Comparison of ENCODE assay signal across 11 cellular contexts in genomic region chr16:85202631-85203461, GRCh38.
DNase-seq lines count a peak whose midpoint lies in the region; ATAC-seq, FAIRE-seq and TF ChIP-seq lines count a peak whose summit lies in the region.
"Had no signal": no experiment of that assay in that cellular context is flagged by ENCODE, and none has a peak within 500 bp of the region (broad histone marks: within the 10 kb centered on the region; RNA-seq: fewer than 3 reads in every experiment).

No MANE protein-coding gene starts in this region.

- DNase-seq in cerebellum (ENCODE audit: low spot score) (peak; percentile 49), left kidney (ENCODE audit: low read depth, low spot score) (peak; percentile 90), H54 (ENCODE audit: insufficient read length, low spot score) (no peak), LoVo (ENCODE audit: low spot score) (no peak)
- no peak for DNase-seq in stimulated activated effector memory CD8-positive, alpha-beta T cell treated with anti-CD3 and anti-CD28 coated beads, Interleukin-12 subunit alpha, Interleukin-12 subunit beta, amount 100 ng/mL, for 72 hours (ENCODE audit: low spot score in 2 of 2)
- no peak for DNase-seq in activated naive CD8-positive, alpha-beta T cell treated with anti-CD3 and anti-CD28 coated beads, Interleukin-2, amount 50 U/mL, for 24 hours
- DNase-seq: naive thymus-derived CD8-positive, alpha-beta T cell had no signal

- no peak for TF ChIP-seq POLR2A in H54 (IDR thresholded peaks at IDR 0.05; ENCODE audit: low read depth, low read length)

- H3K27ac Mint-ChIP-seq in stimulated activated effector memory CD8-positive, alpha-beta T cell treated with anti-CD3 and anti-CD28 coated beads, Interleukin-12 subunit alpha, Interleukin-12 subunit beta, amount 100 ng/mL, for 72 hours = no peak overlapping the region
- H3K27ac Mint-ChIP-seq in activated naive CD8-positive, alpha-beta T cell treated with anti-CD3 and anti-CD28 coated beads, Interleukin-2, amount 50 U/mL, for 24 hours = no peak overlapping the region

- no peaks in the 10 kb centered on the region for H3K4me1 ChIP-seq in HEK293 (ENCODE audit: control insufficient read depth, insufficient read depth, low read length)

- TF ChIP-seq CTCF in HEK293 (tag by site-specific recombination; IDR thresholded peaks at IDR 0.05) = no peak

- H3K9me3 Mint-ChIP-seq in stimulated activated effector memory CD8-positive, alpha-beta T cell treated with anti-CD3 and anti-CD28 coated beads, Interleukin-12 subunit alpha, Interleukin-12 subunit beta, amount 100 ng/mL, for 72 hours = no peaks in the 10 kb centered on the region
- H3K9me3 Mint-ChIP-seq in activated naive CD8-positive, alpha-beta T cell treated with anti-CD3 and anti-CD28 coated beads, Interleukin-2, amount 50 U/mL, for 24 hours = no peaks in the 10 kb centered on the region

- no peak overlapping the region for H3K4me3 ChIP-seq in HEK293 (ENCODE audit: low read depth, low read length)
- H3K4me3 ChIP-seq: SJSA1 had no signal

- H3K36me3 Mint-ChIP-seq in stimulated activated effector memory CD8-positive, alpha-beta T cell treated with anti-CD3 and anti-CD28 coated beads, Interleukin-12 subunit alpha, Interleukin-12 subunit beta, amount 100 ng/mL, for 72 hours = no peaks in the 10 kb centered on the region
- no peaks in the 10 kb centered on the region for H3K36me3 Mint-ChIP-seq in activated naive CD8-positive, alpha-beta T cell treated with anti-CD3 and anti-CD28 coated beads, Interleukin-2, amount 50 U/mL, for 24 hours (ENCODE audit: low read depth)
- H3K36me3 Mint-ChIP-seq: naive thymus-derived CD8-positive, alpha-beta T cell had no signal

- peaks cover 0 to 1% of the 10 kb centered on the region in 2 experiments; a peak in 1 of 3 replicates for H3K36me3 ChIP-seq in HEK293 (ENCODE audit: control insufficient read depth in 2 of 2, insufficient read depth in 1 of 2, low read length in 2 of 2)
- H3K36me3 ChIP-seq: SJSA1 had no signal

- POLR2A ChIA-PET in HEK293 (lab: Yijun Ruan, JAX) = interaction anchor here (0.5 kb wide), 1 partner anchor 518 kb away, joined by 3 read pairs; no protein-coding TSS in a partner anchor

- H3K27ac ChIP-seq in HEK293 (ENCODE audit: extremely low read depth, low read depth, low read length) = no peak overlapping the region
- H3K27ac ChIP-seq: SJSA1 had no signal

- CTCF ChIA-PET in HEK293 (lab: Yijun Ruan, JAX) = interaction anchor here (0.6 to 1.1 kb wide), 2 partner anchors 16 to 42 kb away, joined by 3 read pairs; no protein-coding TSS in a partner anchor

- no peaks in the 10 kb centered on the region for H3K9me3 ChIP-seq in HEK293 (ENCODE audit: control insufficient read depth, insufficient read depth, low read depth, low read length)
- H3K9me3 ChIP-seq: SJSA1 had no signal

- ATAC-seq in stimulated activated effector memory CD8-positive, alpha-beta T cell treated with anti-CD3 and anti-CD28 coated beads, Interleukin-12 subunit alpha, Interleukin-12 subunit beta, amount 100 ng/mL, for 72 hours = peak; percentile 27
- no peak for ATAC-seq in activated naive CD8-positive, alpha-beta T cell treated with anti-CD3 and anti-CD28 coated beads, Interleukin-2, amount 50 U/mL, for 24 hours
- no peak for ATAC-seq in HG03095 (IDR thresholded peaks at IDR 0.05; ENCODE audit: unreplicated experiment)
- ATAC-seq: naive thymus-derived CD8-positive, alpha-beta T cell had no signal

- no peak overlapping the region for H3K4me3 Mint-ChIP-seq in stimulated activated effector memory CD8-positive, alpha-beta T cell treated with anti-CD3 and anti-CD28 coated beads, Interleukin-12 subunit alpha, Interleukin-12 subunit beta, amount 100 ng/mL, for 72 hours
- H3K4me3 Mint-ChIP-seq in activated naive CD8-positive, alpha-beta T cell treated with anti-CD3 and anti-CD28 coated beads, Interleukin-2, amount 50 U/mL, for 24 hours = no peak overlapping the region
- H3K4me3 Mint-ChIP-seq: naive thymus-derived CD8-positive, alpha-beta T cell had no signal

- peaks cover 4% of the 10 kb centered on the region for H3K27me3 Mint-ChIP-seq in activated naive CD8-positive, alpha-beta T cell treated with anti-CD3 and anti-CD28 coated beads, Interleukin-2, amount 50 U/mL, for 24 hours

- FAIRE-seq in H54 (lab: Jason Lieb, UNC) = no peak
- FAIRE-seq: GM18507 had no signal

- H3K4me1 Mint-ChIP-seq in stimulated activated effector memory CD8-positive, alpha-beta T cell treated with anti-CD3 and anti-CD28 coated beads, Interleukin-12 subunit alpha, Interleukin-12 subunit beta, amount 100 ng/mL, for 72 hours = no peaks in the 10 kb centered on the region
- H3K4me1 Mint-ChIP-seq in activated naive CD8-positive, alpha-beta T cell treated with anti-CD3 and anti-CD28 coated beads, Interleukin-2, amount 50 U/mL, for 24 hours = no peaks in the 10 kb centered on the region
- H3K4me1 Mint-ChIP-seq: naive thymus-derived CD8-positive, alpha-beta T cell had no signal

TF ChIP-seq in HEK293, 187 proteins besides CTCF, POLR2A, EP300 and RAD21:
- no peak for TF ChIP-seq ZNF350 (tag by site-specific recombination; IDR thresholded peaks at IDR 0.05)
- no peak for TF ChIP-seq ZBTB26 (tag by site-specific recombination; optimal IDR thresholded peaks at IDR 0.05)
- peak; percentile 21; the same call in 1 of the 2 replicates for TF ChIP-seq GLIS2 (tag by site-specific recombination; IDR thresholded peaks at IDR 0.05)
- TF ChIP-seq FEZF1 (tag by site-specific recombination; IDR thresholded peaks at IDR 0.05) = no peak
- TF ChIP-seq ZIC2 (tag by site-specific recombination; IDR thresholded peaks at IDR 0.05) = peak; percentile 42; the same call in 1 of the 2 replicates
- peak; percentile 22; the same call in 1 of the 2 replicates for TF ChIP-seq GLIS1 (tag by site-specific recombination; IDR thresholded peaks at IDR 0.05)
- TF ChIP-seq ZSCAN30 (tag by site-specific recombination; IDR thresholded peaks at IDR 0.05) = no peak
- no peak for TF ChIP-seq ZNF677 (tag by site-specific recombination; IDR thresholded peaks at IDR 0.05)

Comparison
In these comparisons a context has a peak if more than half of its experiments do, and no peak if none do; other contexts are left out.
1. DNase-seq: peak in cerebellum (single experiment) and left kidney (single experiment); none in stimulated activated effector memory CD8-positive, alpha-beta T cell treated with anti-CD3 and anti-CD28 coated beads, Interleukin-12 subunit alpha, Interleukin-12 subunit beta, amount 100 ng/mL, for 72 hours (0 of 2), H54 (single experiment), activated naive CD8-positive, alpha-beta T cell treated with anti-CD3 and anti-CD28 coated beads, Interleukin-2, amount 50 U/mL, for 24 hours (single experiment) and LoVo (single experiment).